In genomic region chr2:209331291-209331844, GRCh38 we compare ENCODE assay signal across 8 cellular contexts.
A peak's percentile ranks its signal among the peaks of the same experiment; 100 is the strongest.
DNase-seq lines count a peak whose midpoint lies in the region; ATAC-seq and TF ChIP-seq lines count a peak whose summit lies in the region.

No MANE protein-coding gene starts in this region.

- BruUV-seq in PC-9 (replicated peaks; lab: Mats Ljungman, UMichigan): no TSS peak

- POLR2A ChIA-PET in PC-9 (lab: Charles Lee; ENCODE audit: unreplicated experiment): no interaction called here

- H3K4me2 ChIP-seq in PC-9: no peak overlapping the region

- H4K20me1 ChIP-seq in PC-9 (ENCODE audit: insufficient read depth): no peaks in the 10 kb centered on the region

- TF ChIP-seq CTCF in BE2C (IDR thresholded peaks at IDR 0.05; ENCODE audit: low read depth, low read length) (peak; percentile 66), HFFc6 (IDR thresholded peaks at IDR 0.05) (peak; percentile 73), PC-9 (conservative IDR thresholded peaks at IDR 0.05) (peak; percentile 59), esophagus squamous epithelium (IDR thresholded peaks at IDR 0.05) (peak in 2 of 6 experiments; percentile 21 to 49)

- H3K27me3 Mint-ChIP-seq in HFFc6 (ENCODE audit: insufficient read depth): peaks cover 7% of the 10 kb centered on the region; the same call in 1 of the 2 replicates

- intact Hi-C loops in PC-9 (cut with micrococcal nuclease; ENCODE audit: unreplicated experiment) (loop anchor here (5.0 kb wide), 2 partner anchors 226 to 934 kb away; no protein-coding TSS in a partner anchor), esophagus squamous epithelium (cut with DNase I) (loop anchor here (10.0 kb wide), 1 partner anchor 243 kb away; no protein-coding TSS in a partner anchor)

- no peaks in the 10 kb centered on the region for H3K79me2 ChIP-seq in PC-9 (ENCODE audit: low read depth)

- H3K9me3 ChIP-seq in BE2C: no peaks in the 10 kb centered on the region
- H3K9me3 ChIP-seq in PC-9 (ENCODE audit: insufficient read depth, low read depth): no peaks in the 10 kb centered on the region
- no peaks in the 10 kb centered on the region for H3K9me3 ChIP-seq in esophagus squamous epithelium

- H2AFZ ChIP-seq in PC-9: no peak overlapping the region

- DNase-seq in BE2C: peak; percentile 14
- DNase-seq in HFFc6: peak; percentile 33
- no peak for DNase-seq in PC-9
- peak; percentile 47 for DNase-seq in foreskin melanocyte
- no peak for DNase-seq in HuH-7 (ENCODE audit: low spot score)
- DNase-seq in amniotic stem cell (lab: John Stamatoyannopoulos, UW): no peak
- no peak for DNase-seq in esophagus squamous epithelium (lab: John Stamatoyannopoulos, UW)

- no peak for TF ChIP-seq POLR2A in esophagus squamous epithelium (IDR thresholded peaks at IDR 0.05)

- H3K4me1 ChIP-seq in BE2C (no peaks in the 10 kb centered on the region), PC-9 (replicated peaks; ENCODE audit: insufficient read depth) (no peaks in the 10 kb centered on the region), esophagus squamous epithelium (peaks cover 0 to 5% (median 0%) of the 10 kb centered on the region in 3 donors)

- H3K4me3 ChIP-seq in BE2C (ENCODE audit: low read depth, low read length): no peak overlapping the region
- no peak overlapping the region for H3K4me3 ChIP-seq in PC-9
- no peak overlapping the region for H3K4me3 ChIP-seq in esophagus squamous epithelium

- ATAC-seq in GM18870 (IDR thresholded peaks at IDR 0.05; ENCODE audit: unreplicated experiment): no peak

- CTCF ChIA-PET in PC-9 (lab: Charles Lee): interaction anchor here (0.6 to 0.7 kb wide), 3 partner anchors 176 to 1705 kb away, joined by 3 to 5 read pairs (median 3); no protein-coding TSS in a partner anchor

- no peaks in the 10 kb centered on the region for H3K27me3 ChIP-seq in BE2C
- H3K27me3 ChIP-seq in PC-9 (ENCODE audit: insufficient read depth, low read depth): no peaks in the 10 kb centered on the region
- no peaks in the 10 kb centered on the region for H3K27me3 ChIP-seq in esophagus squamous epithelium

- no peak overlapping the region for H3K4me3 Mint-ChIP-seq in HFFc6

- H3K4me1 Mint-ChIP-seq in HFFc6 (ENCODE audit: low read depth): no peaks in the 10 kb centered on the region

- H3F3A ChIP-seq in PC-9 (ENCODE audit: insufficient read depth, low read depth): no peaks in the 10 kb centered on the region

- no peak overlapping the region for H3K27ac Mint-ChIP-seq in HFFc6

- H3K27ac ChIP-seq in PC-9 (no peak overlapping the region), esophagus squamous epithelium (no peak overlapping the region)

- H3K9me2 ChIP-seq in PC-9 (ENCODE audit: insufficient read depth): no peaks in the 10 kb centered on the region

- WGBS in esophagus squamous epithelium, 2 donors: 15 to 30% methylated on average over 1 of the region's 1 CpG

- H3K36me3 Mint-ChIP-seq in HFFc6 (ENCODE audit: low read depth): no peaks in the 10 kb centered on the region

- no peaks in the 10 kb centered on the region for H3K9me3 Mint-ChIP-seq in HFFc6

- no peaks in the 10 kb centered on the region for H3K36me3 ChIP-seq in BE2C
- H3K36me3 ChIP-seq in PC-9 (ENCODE audit: low read depth): no peaks in the 10 kb centered on the region
- no peaks in the 10 kb centered on the region for H3K36me3 ChIP-seq in esophagus squamous epithelium

Comparison
In these comparisons a context has a peak if more than half of its experiments do, and no peak if none do; other contexts are left out.
1. DNase-seq: peak in BE2C (single experiment), HFFc6 (single experiment) and foreskin melanocyte (single experiment); none in PC-9 (0 of 2), HuH-7 (single experiment), amniotic stem cell (single experiment) and esophagus squamous epithelium (single experiment).